24 cellular contexts compared by ENCODE assay signal in genomic region chr1:84855947-84856660, GRCh38. TPM values are rescaled to one million over a fixed set of nuclear protein-coding genes. Genes with fewer than 3 reads are reported as not detected.
DNase-seq lines count a peak whose midpoint lies in the region; ATAC-seq and TF ChIP-seq lines count a peak whose summit lies in the region.
"Had no signal": no experiment of that assay in that cellular context is flagged by ENCODE, and none has a peak within 500 bp of the region (broad histone marks: within the 10 kb centered on the region; RNA-seq: fewer than 3 reads in every experiment).

No MANE protein-coding gene starts in this region.

- no peak for TF ChIP-seq RAD21 in IMR-90 (IDR thresholded peaks at IDR 0.05; ENCODE audit: low read length)

- no peak overlapping the region for H2AK9ac ChIP-seq in IMR-90 (replicated peaks; ENCODE audit: low read depth, low read length, poor library complexity)

- H3K18ac ChIP-seq in IMR-90 (ENCODE audit: low read depth, low read length), result no peak overlapping the region
- H3K18ac ChIP-seq in mesendoderm (ENCODE audit: low read length), result no peak overlapping the region

- in situ Hi-C loops in IMR-90 (cut with MboI; ENCODE audit: low sequenced_read_pairs), result no loop called here

- H2BK20ac ChIP-seq in IMR-90 (ENCODE audit: low read depth, low read length), result peak overlapping the region; percentile 44; the same call in 1 of the 2 replicates

- H3K36me3 Mint-ChIP-seq in effector memory CD8-positive, alpha-beta T cell (ENCODE audit: insufficient read depth), result peaks cover 3% of the 10 kb centered on the region
- no peaks in the 10 kb centered on the region for H3K36me3 Mint-ChIP-seq in T-helper 2 cell treated with Interferon-gamma antibody and Interleukin-4, amounts not matched to agents 5 μg/mL and 100 μg/mL, for 36 hours (ENCODE audit: low read depth)
- H3K36me3 Mint-ChIP-seq in nephron progenitor cell (ENCODE audit: low read depth), result no peaks in the 10 kb centered on the region
- H3K36me3 Mint-ChIP-seq: activated naive CD4-positive, alpha-beta T cell treated with anti-CD3 and anti-CD28 coated beads, Interleukin-2, amount 50 U/mL, for 24 hours had no signal

- H4K91ac ChIP-seq in IMR-90 (ENCODE audit: insufficient read depth, low read depth, low read length), result 0 out of 2 replicates have a peak overlapping the region, but pooled peaks have one; percentile 7

- H3K9me3 ChIP-seq in IMR-90 (ENCODE audit: control insufficient read depth, insufficient read depth, low read length) (no peaks in the 10 kb centered on the region), right cardiac atrium (ENCODE audit: control insufficient read depth, low read length) (no peaks in the 10 kb centered on the region)

- no peak overlapping the region for H2AFZ ChIP-seq in IMR-90 (replicated peaks; ENCODE audit: low read length, poor library complexity)

- no peaks in the 10 kb centered on the region for H3K27me3 Mint-ChIP-seq in effector memory CD8-positive, alpha-beta T cell
- H3K27me3 Mint-ChIP-seq in T-helper 2 cell treated with Interferon-gamma antibody and Interleukin-4, amounts not matched to agents 5 μg/mL and 100 μg/mL, for 36 hours (ENCODE audit: low read depth), result peaks cover 8% of the 10 kb centered on the region
- peaks cover 4% of the 10 kb centered on the region for H3K27me3 Mint-ChIP-seq in nephron progenitor cell (ENCODE audit: low read depth, poor library complexity)
- H3K27me3 Mint-ChIP-seq: activated naive CD4-positive, alpha-beta T cell treated with anti-CD3 and anti-CD28 coated beads, Interleukin-2, amount 50 U/mL, for 24 hours; CD4-positive, alpha-beta T cell had no signal

- H2BK120ac ChIP-seq in IMR-90 (ENCODE audit: low read depth, low read length) (peak overlapping the region; percentile 42), mesendoderm (ENCODE audit: low read depth, low read length) (no peak overlapping the region)

- peaks cover 0 to 7% of the 10 kb centered on the region in 2 donors for H3K9me3 Mint-ChIP-seq in effector memory CD8-positive, alpha-beta T cell
- H3K9me3 Mint-ChIP-seq in T-helper 2 cell treated with Interferon-gamma antibody and Interleukin-4, amounts not matched to agents 5 μg/mL and 100 μg/mL, for 36 hours, result no peaks in the 10 kb centered on the region
- H3K9me3 Mint-ChIP-seq in nephron progenitor cell, result no peaks in the 10 kb centered on the region
- H3K9me3 Mint-ChIP-seq: activated naive CD4-positive, alpha-beta T cell treated with anti-CD3 and anti-CD28 coated beads, Interleukin-2, amount 50 U/mL, for 24 hours; CD4-positive, alpha-beta T cell; HFFc6 had no signal

- H3K9me1 ChIP-seq in IMR-90 (ENCODE audit: insufficient read depth, low read length), result peaks cover 19% of the 10 kb centered on the region

- WGBS in IMR-90 (ENCODE audit: extremely low coverage in 2 of 2, insufficient read length in 1 of 2), 2 experiments, result 83% methylated on average over 2 of the region's 9 CpGs; no CpG with 5 or more reads in 1 of the 2 experiments
- 32% methylated on average over 9 of the region's 9 CpGs for WGBS in right cardiac atrium
- WGBS in mesendoderm (ENCODE audit: extremely low coverage, insufficient coverage, low lambda C conversion rate), result no CpG with 5 or more reads among the region's 9 CpGs

- H2AK5ac ChIP-seq in IMR-90 (ENCODE audit: low read depth, low read length), result peak overlapping the region; percentile 43; the same call in 1 of the 2 replicates
- H2AK5ac ChIP-seq in mesendoderm (ENCODE audit: low read length), result no peak overlapping the region

- H3K56ac ChIP-seq in IMR-90 (ENCODE audit: extremely low read depth, insufficient read depth, low read length), result no peak overlapping the region
- H3K56ac ChIP-seq in mesendoderm (ENCODE audit: low read length), result no peak overlapping the region

- H2BK5ac ChIP-seq in IMR-90 (ENCODE audit: low read depth, low read length, poor library complexity, severe bottlenecking), result no peak overlapping the region
- no peak overlapping the region for H2BK5ac ChIP-seq in mesendoderm (ENCODE audit: low read length)

- H3K4me1 ChIP-seq in IMR-90 (ENCODE audit: control insufficient read depth, insufficient read depth, low read length) (peaks cover 13% of the 10 kb centered on the region), right cardiac atrium (ENCODE audit: control insufficient read depth, insufficient read depth, low read length) (no peaks in the 10 kb centered on the region), mesendoderm (ENCODE audit: control insufficient read depth, low read depth, low read length) (no peaks in the 10 kb centered on the region)

- TF ChIP-seq POLR2A in IMR-90 (IDR thresholded peaks at IDR 0.05; ENCODE audit: low read depth, low read length), result no peak

- H3K4me2 ChIP-seq in IMR-90 (ENCODE audit: low read depth, low read length) (no peak overlapping the region), mesendoderm (ENCODE audit: low read length) (no peak overlapping the region)
- H3K4me2 ChIP-seq: KMS-11 had no signal

- no peak overlapping the region for H4K5ac ChIP-seq in IMR-90 (ENCODE audit: low read depth, low read length)
- H4K5ac ChIP-seq in mesendoderm (ENCODE audit: low read length), result no peak overlapping the region

- H3K9ac ChIP-seq in IMR-90 (ENCODE audit: low read depth, low read length) (no peak overlapping the region), mesendoderm (ENCODE audit: low read length) (no peak overlapping the region)
- H3K9ac ChIP-seq: KMS-11 had no signal

- CTCF ChIA-PET in IMR-90 (lab: Yijun Ruan, JAX), result no interaction called here

- H3K14ac ChIP-seq in IMR-90 (replicated peaks; ENCODE audit: low read depth, low read length), result peak overlapping the region; percentile 59

- H3K4ac ChIP-seq in IMR-90 (ENCODE audit: low read depth, low read length), result 0 out of 2 replicates have a peak overlapping the region, but pooled peaks have one; percentile 3
- no peak overlapping the region for H3K4ac ChIP-seq in mesendoderm (ENCODE audit: low read depth, low read length)

- H3K27ac Mint-ChIP-seq in effector memory CD8-positive, alpha-beta T cell, result peak overlapping the region; percentile 6 to 32
- no peak overlapping the region for H3K27ac Mint-ChIP-seq in T-helper 2 cell treated with Interferon-gamma antibody and Interleukin-4, amounts not matched to agents 5 μg/mL and 100 μg/mL, for 36 hours
- no peak overlapping the region for H3K27ac Mint-ChIP-seq in nephron progenitor cell
- H3K27ac Mint-ChIP-seq: activated naive CD4-positive, alpha-beta T cell treated with anti-CD3 and anti-CD28 coated beads, Interleukin-2, amount 50 U/mL, for 24 hours; activated T-helper 1 cell treated with anti-CD3 and anti-CD28 coated beads, Interleukin-12 subunit alpha, Interleukin-12 subunit beta, Interleukin-2, Interleukin-4 antibody, amounts not matched to agents 30 ng/mL and 10 ng/mL and 1 ng/mL, durations not matched to agents 14 hours and 24 hours and 36 hours; CD4-positive, alpha-beta T cell had no signal

- intact Hi-C loops in IMR-90 (cut with micrococcal nuclease) (no loop called here), right cardiac atrium (cut with DNase I) (no loop called here)

- TF ChIP-seq CTCF in IMR-90 (conservative IDR thresholded peaks at IDR 0.05; ENCODE audit: low read depth, low read length) (no peak), nephron progenitor cell (IDR thresholded peaks at IDR 0.05) (no peak)

- H3K27me3 ChIP-seq in IMR-90 (ENCODE audit: control insufficient read depth, insufficient read depth, low read length) (peaks cover under 1% of the 10 kb centered on the region; the same call in 1 of the 2 replicates), right cardiac atrium (ENCODE audit: control insufficient read depth, insufficient read depth) (no peaks in the 10 kb centered on the region), mesendoderm (ENCODE audit: insufficient read depth, low read length, poor library complexity) (no peaks in the 10 kb centered on the region)

- H4K20me1 ChIP-seq in IMR-90 (ENCODE audit: insufficient read depth, low read length), result no peaks in the 10 kb centered on the region

- H3K79me1 ChIP-seq in IMR-90 (ENCODE audit: low read depth in 1 of 2, low read length in 2 of 2) (no peaks in the 10 kb centered on the region), mesendoderm (ENCODE audit: low read length) (no peaks in the 10 kb centered on the region)

- H3K4me3 Mint-ChIP-seq in effector memory CD8-positive, alpha-beta T cell, result no peak overlapping the region
- no peak overlapping the region for H3K4me3 Mint-ChIP-seq in T-helper 2 cell treated with Interferon-gamma antibody and Interleukin-4, amounts not matched to agents 5 μg/mL and 100 μg/mL, for 36 hours
- H3K4me3 Mint-ChIP-seq in nephron progenitor cell, result no peak overlapping the region
- H3K4me3 Mint-ChIP-seq: activated naive CD4-positive, alpha-beta T cell treated with anti-CD3 and anti-CD28 coated beads, Interleukin-2, amount 50 U/mL, for 24 hours; activated T-helper 1 cell treated with anti-CD3 and anti-CD28 coated beads, Interleukin-12 subunit alpha, Interleukin-12 subunit beta, Interleukin-2, Interleukin-4 antibody, amounts not matched to agents 30 ng/mL and 10 ng/mL and 1 ng/mL, durations not matched to agents 14 hours and 24 hours and 36 hours; CD4-positive, alpha-beta T cell; HFFc6 had no signal

- no TSS peak for BruUV-seq in IMR-90 (replicated peaks; lab: Mats Ljungman, UMichigan)

- POLR2A ChIA-PET in IMR-90 (lab: Charles Lee; ENCODE audit: unreplicated experiment), result no interaction called here

- H3K79me2 ChIP-seq in mesendoderm (ENCODE audit: control insufficient read depth, insufficient read depth, low read length), result no peaks in the 10 kb centered on the region

- H3K23ac ChIP-seq in IMR-90 (ENCODE audit: low read depth, low read length), result no peak overlapping the region
- H3K23ac ChIP-seq in mesendoderm (ENCODE audit: low read length), result no peak overlapping the region

- DNase-seq in CD1c-positive myeloid dendritic cell (ENCODE audit: extremely low spot score), result peak; percentile 24
- no peak for DNase-seq in IMR-90
- no peak for DNase-seq in effector memory CD8-positive, alpha-beta T cell
- no peak for DNase-seq in right cardiac atrium
- no peak for DNase-seq in T-helper 2 cell treated with Interferon-gamma antibody and Interleukin-4, amounts not matched to agents 5 μg/mL and 100 μg/mL, for 36 hours (ENCODE audit: low spot score)
- no peak for DNase-seq in mesendoderm
- DNase-seq in nephron progenitor cell, result no peak
- DNase-seq: activated CD4-positive, alpha-beta T cell treated with anti-CD3 and anti-CD28 coated beads, Interleukin-2, amount 50 U/mL, for 1 hour; CD4-positive, alpha-beta T cell; HFFc6; kidney; NCI-H1436 treated with DMSO at 0.1 percent for 48 hours; NCI-H774; posterior cingulate gyrus; RPMI8226; stimulated activated CD4-positive, alpha-beta T cell treated with anti-CD3 and anti-CD28 coated beads, Interleukin-4, amount 100 ng/mL, for 4 hours; stimulated activated naive CD4-positive, alpha-beta T cell; T1000 had no signal

- H2BK15ac ChIP-seq in IMR-90 (ENCODE audit: low read depth, low read length), result peak overlapping the region; percentile 3; the same call in 1 of the 3 replicates
- no peak overlapping the region for H2BK15ac ChIP-seq in mesendoderm (replicated peaks; ENCODE audit: low read depth)

- ATAC-seq in IMR-90 (ENCODE audit: low read depth) (no peak), right cardiac atrium (peak; percentile 27 to 38)
- ATAC-seq in effector memory CD8-positive, alpha-beta T cell (replicated peaks), result no peak
- ATAC-seq: GM12878, sciatic nerve had no signal

- dilution Hi-C loops in IMR-90 (cut with HindIII; ENCODE audit: low sequenced_read_pairs, unreplicated experiment), result no loop called here

- peaks cover 22 to 23% of the 10 kb centered on the region in 2 donors for H3K4me1 Mint-ChIP-seq in effector memory CD8-positive, alpha-beta T cell (ENCODE audit: low read depth in 2 of 2)
- H3K4me1 Mint-ChIP-seq in T-helper 2 cell treated with Interferon-gamma antibody and Interleukin-4, amounts not matched to agents 5 μg/mL and 100 μg/mL, for 36 hours (ENCODE audit: low read depth), result peaks cover 36% of the 10 kb centered on the region
- H3K4me1 Mint-ChIP-seq in nephron progenitor cell, result peaks cover 57% of the 10 kb centered on the region

- no peak overlapping the region for H3K27ac ChIP-seq in IMR-90 (ENCODE audit: insufficient read depth, low read length)
- peak overlapping the region; percentile 56 for H3K27ac ChIP-seq in right cardiac atrium (ENCODE audit: low read length)
- H3K27ac ChIP-seq in mesendoderm (ENCODE audit: low read depth, low read length), result no peak overlapping the region
- H3K27ac ChIP-seq: KMS-11 had no signal

- no peaks in the 10 kb centered on the region for H3K36me3 ChIP-seq in IMR-90 (ENCODE audit: control insufficient read depth, insufficient read depth, low read length)
- H3K36me3 ChIP-seq in mesendoderm (ENCODE audit: control insufficient read depth, insufficient read depth, low read length), result no peaks in the 10 kb centered on the region

- no peak overlapping the region for H3K4me3 ChIP-seq in IMR-90 (ENCODE audit: insufficient read depth, low read depth, low read length)
- H3K4me3 ChIP-seq in right cardiac atrium (ENCODE audit: low read length), result no peak overlapping the region
- H3K4me3 ChIP-seq in mesendoderm (ENCODE audit: low read length), result no peak overlapping the region
- H3K4me3 ChIP-seq: GM12878, lung had no signal

- H4K8ac ChIP-seq in IMR-90 (ENCODE audit: low read depth in 2 of 2, low read length in 2 of 2) (peak overlapping the region in 1 of 2 experiments; percentile 8; a peak in 1 of 4 replicates), mesendoderm (ENCODE audit: low read depth, low read length) (no peak overlapping the region)

RNA-seq across cellular contexts. Expression of gene LPAR3, which starts 36.9 kb away (rescaled TPM):
- total RNA-seq in IMR-90 (2012; rRNA removed) (0.18 and 0.28 TPM in 2 replicates), right cardiac atrium (10 to 100 TPM; 40.0 to 51.8 (median 47.6) TPM)
- polyA plus RNA-seq in IMR-90 (2012; rRNA removed) (0.07 and 0.09 TPM in 2 replicates), right cardiac atrium (23.9 TPM)
- 0.12 and 0.56 TPM in 2 replicates for polyA plus RNA-seq in IMR-90 (2012; cell fraction: cytosol; rRNA removed)
- polyA plus RNA-seq in IMR-90 (2012; cell fraction: nucleus; rRNA removed; ENCODE audit: low replicate concordance), result 0.03 TPM in 1 of 2 replicates, not detected in the other
- 6.3 TPM for polyA plus RNA-seq in mesendoderm (2013, experiment 1 of 2)
- polyA plus RNA-seq in mesendoderm (2013, experiment 2 of 2), result 6.6 TPM

Comparison
In these comparisons a context has a peak if more than half of its experiments do, and no peak if none do; other contexts are left out.
1. ATAC-seq: peak in right cardiac atrium (2 of 2); none in IMR-90 (single experiment) and effector memory CD8-positive, alpha-beta T cell (single experiment).
2. H3K27ac Mint-ChIP-seq: peak in effector memory CD8-positive, alpha-beta T cell (2 of 2); none in T-helper 2 cell treated with Interferon-gamma antibody and Interleukin-4, amounts not matched to agents 5 μg/mL and 100 μg/mL, for 36 hours (single experiment) and nephron progenitor cell (single experiment).
3. RNA of gene LPAR3, which starts 36.9 kb away (total RNA-seq): 40.0 to 51.8 TPM in right cardiac atrium; 0.18 to 0.28 TPM in IMR-90; every median in the first group is over 10 times any median in the second.